ENCODE assay signal across 14 cellular contexts in genomic region chr7:129052441-129052840, GRCh38. TPM values are rescaled to one million over a fixed set of nuclear protein-coding genes. Genes with fewer than 3 reads are reported as not detected.
DNase-seq lines count a peak whose midpoint lies in the region; ATAC-seq and TF ChIP-seq lines count a peak whose summit lies in the region.
"Had no signal": no experiment of that assay in that cellular context is flagged by ENCODE, and none has a peak within 500 bp of the region (broad histone marks: within the 10 kb centered on the region; RNA-seq: fewer than 3 reads in every experiment).

No MANE protein-coding gene starts in this region.

- H3K36me3 ChIP-seq in BLaER1 (peaks cover 48% of the 10 kb centered on the region), GM23338 (ENCODE audit: insufficient read depth) (no peaks in the 10 kb centered on the region), liver (ENCODE audit: control insufficient read depth in 4 of 4, insufficient read depth in 3 of 4, low read depth in 1 of 4, low read length in 3 of 4) (no peaks in the 10 kb centered on the region), testis (ENCODE audit: low read depth, missing control alignments) (no peaks in the 10 kb centered on the region)
- H3K36me3 ChIP-seq: suprapubic skin had no signal

- peaks cover 51% of the 10 kb centered on the region for H3K4me1 ChIP-seq in BLaER1
- peaks cover 26% of the 10 kb centered on the region for H3K4me1 ChIP-seq in GM23338 (ENCODE audit: insufficient read depth)
- H3K4me1 ChIP-seq in liver (ENCODE audit: control insufficient read depth in 4 of 4, insufficient read depth in 4 of 4, low read length in 3 of 4), result peaks cover 8 to 32% (median 25%) of the 10 kb centered on the region in 4 donors
- H3K4me1 ChIP-seq in testis, result peaks cover 3% of the 10 kb centered on the region

- H3K9me3 ChIP-seq in BLaER1, result no peaks in the 10 kb centered on the region
- H3K9me3 ChIP-seq in liver (ENCODE audit: control insufficient read depth in 4 of 4, low read length in 3 of 4), result no peaks in the 10 kb centered on the region
- no peaks in the 10 kb centered on the region for H3K9me3 ChIP-seq in testis
- H3K9me3 ChIP-seq: suprapubic skin had no signal

- peaks cover 13% of the 10 kb centered on the region for H3K27me3 Mint-ChIP-seq in GM23338 (ENCODE audit: insufficient read depth, low read depth, poor library complexity)
- H3K27me3 Mint-ChIP-seq in activated CD4-positive, alpha-beta memory T cell treated with anti-CD3 and anti-CD28 coated beads for 36 hours, result no peaks in the 10 kb centered on the region

- peak overlapping the region; percentile 93 for H3K4me3 Mint-ChIP-seq in GM23338
- peak overlapping the region; percentile 31 for H3K4me3 Mint-ChIP-seq in activated CD4-positive, alpha-beta memory T cell treated with anti-CD3 and anti-CD28 coated beads for 36 hours

- no peak for DNase-seq in GM23338 (ENCODE audit: low spot score)
- DNase-seq in activated CD4-positive, alpha-beta memory T cell treated with anti-CD3 and anti-CD28 coated beads for 36 hours, result no peak
- DNase-seq in stimulated activated CD4-positive, alpha-beta T cell treated with anti-CD3 and anti-CD28 coated beads, Interleukin-4, amount 100 ng/mL, for 1 hour, result no peak
- no peak for DNase-seq in testis
- DNase-seq: activated CD4-positive, alpha-beta T cell treated with anti-CD3 and anti-CD28 coated beads, Interleukin-2, amount 50 U/mL, for 4 hours; NCI-H1048; stimulated activated CD4-positive, alpha-beta T cell treated with anti-CD3 and anti-CD28 coated beads, Interleukin-2, amount 100 ng/mL, for 48 hours had no signal

- H3K4me2 ChIP-seq in BLaER1 (peak overlapping the region; percentile 91), GM23338 (peak overlapping the region; percentile 92)

- CTCF ChIA-PET in activated CD4-positive, alpha-beta memory T cell treated with anti-CD3 and anti-CD28 coated beads for 36 hours (lab: Charles Lee), result interaction anchor here (0.8 kb wide), 1 partner anchor 158 kb away, joined by 3 read pairs; no protein-coding TSS in a partner anchor

- 0 out of 2 replicates have a peak overlapping the region, but pooled peaks have one; percentile 99 for H3K9ac ChIP-seq in BLaER1
- H3K9ac ChIP-seq in liver (ENCODE audit: low read depth in 1 of 2, low read length in 2 of 2), result peak overlapping the region; percentile 36 to 53

- ATAC-seq in GM23338, result no peak
- no peak for ATAC-seq in GM18909 (IDR thresholded peaks at IDR 0.05; ENCODE audit: poor library complexity, unreplicated experiment)
- ATAC-seq in HG03097 (IDR thresholded peaks at IDR 0.05; ENCODE audit: low FRiP score, unreplicated experiment), result no peak

- whole genome bisulfite sequencing in liver, result 37% methylated on average over 1 of the region's 1 CpG
- WGBS in testis, 2 donors, result 65 to 79% methylated on average over 1 of the region's 1 CpG

- POLR2A ChIA-PET in activated CD4-positive, alpha-beta memory T cell treated with anti-CD3 and anti-CD28 coated beads for 36 hours (lab: Charles Lee), result no interaction called here

- no peak for TF ChIP-seq CTCF in GM23338 (conservative IDR thresholded peaks at IDR 0.05; ENCODE audit: low read depth in 2 of 2)
- TF ChIP-seq CTCF in liver (IDR thresholded peaks at IDR 0.05; ENCODE audit: low read depth, low read length, missing input control), result no peak
- no peak for TF ChIP-seq CTCF in testis (IDR thresholded peaks at IDR 0.05)

- H3K4me1 Mint-ChIP-seq in GM23338, result peaks cover 16% of the 10 kb centered on the region
- peaks cover 43% of the 10 kb centered on the region for H3K4me1 Mint-ChIP-seq in activated CD4-positive, alpha-beta memory T cell treated with anti-CD3 and anti-CD28 coated beads for 36 hours (ENCODE audit: low read depth)

- H3K27me3 ChIP-seq in BLaER1, result no peaks in the 10 kb centered on the region
- H3K27me3 ChIP-seq in GM23338 (ENCODE audit: insufficient read depth), result no peaks in the 10 kb centered on the region
- no peaks in the 10 kb centered on the region for H3K27me3 ChIP-seq in liver (ENCODE audit: control insufficient read depth in 4 of 4, insufficient read depth in 4 of 4, low read length in 3 of 4)
- H3K27me3 ChIP-seq in testis, result no peaks in the 10 kb centered on the region
- H3K27me3 ChIP-seq: suprapubic skin had no signal

- H3K27ac ChIP-seq in BLaER1 (no peak overlapping the region), GM23338 (ENCODE audit: low read depth) (no peak overlapping the region), liver (ENCODE audit: low read depth in 1 of 2, low read length in 2 of 2) (peak overlapping the region; percentile 19 to 71), testis (no peak overlapping the region)
- H3K27ac ChIP-seq: C4-2B, epithelial cell of prostate, suprapubic skin had no signal

- no peak overlapping the region for H3K27ac Mint-ChIP-seq in GM23338
- no peak overlapping the region for H3K27ac Mint-ChIP-seq in activated CD4-positive, alpha-beta memory T cell treated with anti-CD3 and anti-CD28 coated beads for 36 hours

- 0 out of 2 replicates have a peak, but pooled peaks cover 4% of the 10 kb centered on the region for H3F3A ChIP-seq in GM23338 (replicated peaks; ENCODE audit: low read depth)

- H3K79me2 ChIP-seq in GM23338 (replicated peaks; ENCODE audit: insufficient read depth), result peaks cover 72% of the 10 kb centered on the region

- H3K9me2 ChIP-seq in GM23338 (ENCODE audit: insufficient read depth), result no peaks in the 10 kb centered on the region

- no peak overlapping the region for H2AFZ ChIP-seq in GM23338

- H3K36me3 Mint-ChIP-seq in GM23338 (ENCODE audit: low read depth), result peaks cover 14% of the 10 kb centered on the region
- peaks cover 21% of the 10 kb centered on the region for H3K36me3 Mint-ChIP-seq in activated CD4-positive, alpha-beta memory T cell treated with anti-CD3 and anti-CD28 coated beads for 36 hours

- 0 out of 2 replicates have a peak overlapping the region, but pooled peaks have one; percentile 78 for H3K4me3 ChIP-seq in BLaER1
- H3K4me3 ChIP-seq in GM23338, result peak overlapping the region; percentile 83
- no peak overlapping the region for H3K4me3 ChIP-seq in liver (ENCODE audit: low read depth in 1 of 3, low read length in 3 of 3)
- no peak overlapping the region for H3K4me3 ChIP-seq in testis

- no peaks in the 10 kb centered on the region for H3K9me3 Mint-ChIP-seq in GM23338
- no peaks in the 10 kb centered on the region for H3K9me3 Mint-ChIP-seq in activated CD4-positive, alpha-beta memory T cell treated with anti-CD3 and anti-CD28 coated beads for 36 hours

- no peak for TF ChIP-seq POLR2A in testis (IDR thresholded peaks at IDR 0.05)

- H4K20me1 ChIP-seq in BLaER1, result peaks cover 60% of the 10 kb centered on the region
- peaks cover 28% of the 10 kb centered on the region for H4K20me1 ChIP-seq in GM23338 (replicated peaks; ENCODE audit: insufficient read depth)

- TF ChIP-seq RAD21 in liver (IDR thresholded peaks at IDR 0.05), result peak in 1 of 2 donors; percentile 6

- intact Hi-C loops in activated CD4-positive, alpha-beta memory T cell treated with anti-CD3 and anti-CD28 coated beads for 36 hours (cut with micrococcal nuclease), result loop anchor here (10.0 kb wide), 1 partner anchor 118 kb away; the partner anchor contains the start of gene IRF5
- intact Hi-C loops in testis (cut with DNase I; ENCODE audit: low total_unique reads), result no loop called here

TF ChIP-seq in GM23338, 12 proteins besides CTCF, POLR2A, EP300 and RAD21 (continues in another document):
- TF ChIP-seq ZNF114 (CRISPR knock-in tag; IDR thresholded peaks at IDR 0.05) (no peak), POLR2AphosphoS5 (IDR thresholded peaks at IDR 0.05; ENCODE audit: low read depth) (no peak), EZH2phosphoT487 (IDR thresholded peaks at IDR 0.05; ENCODE audit: unreplicated experiment) (no peak), ETS1 (IDR thresholded peaks at IDR 0.05) (no peak)

TF ChIP-seq in liver, 16 proteins besides CTCF, POLR2A, EP300 and RAD21 (continues in another document):
- TF ChIP-seq REST (IDR thresholded peaks at IDR 0.05) (no peak), ATF3 (IDR thresholded peaks at IDR 0.05) (no peak), MAX (IDR thresholded peaks at IDR 0.05) (peak; percentile 39), HNF4A (conservative IDR thresholded peaks at IDR 0.05) (peak in 1 of 2 donors; percentile 20), YY1 (IDR thresholded peaks at IDR 0.05) (no peak)

RNA-seq across cellular contexts. Expression of gene TNPO3, which starts 2.5 kb away (rescaled TPM):
- total RNA-seq in GM23338 (2014; rRNA removed; shearing (Covaris generic)), result 127 TPM in 2 replicates
- polyA plus RNA-seq in GM23338 (2016; fragmentation: Nextera tagmentation; extraction: Ambion mirVana), result 29.2 and 38.2 TPM in 2 replicates
- total RNA-seq in activated CD4-positive, alpha-beta memory T cell treated with anti-CD3 and anti-CD28 coated beads for 36 hours, result 10 to 100 TPM; 53.4 to 54.5 TPM
- total RNA-seq in liver, result 10 to 100 TPM; 26.5 to 38.9 TPM
- 10 to 100 TPM in 1 of 2 donors, 1 to 10 TPM in 1; 9.2 to 13.6 TPM for polyA plus RNA-seq in liver
- 10 to 100 TPM; 52.5 to 55.5 TPM for total RNA-seq in testis
- 62.8 TPM for polyA plus RNA-seq in testis (ENCODE audit: insufficient read depth, low read depth, low replicate concordance)

Comparison
In these comparisons a context has a peak if more than half of its experiments do, and no peak if none do; other contexts are left out.
1. H3K27ac ChIP-seq: peak in liver (2 of 2); none in BLaER1 (single experiment), GM23338 (single experiment) and testis (0 of 2).
2. H3K4me3 ChIP-seq: peak in BLaER1 (single experiment) and GM23338 (single experiment); none in liver (0 of 3) and testis (0 of 2).